1 cellular context compared by ENCODE assay signal in the genomic region with DNA sequence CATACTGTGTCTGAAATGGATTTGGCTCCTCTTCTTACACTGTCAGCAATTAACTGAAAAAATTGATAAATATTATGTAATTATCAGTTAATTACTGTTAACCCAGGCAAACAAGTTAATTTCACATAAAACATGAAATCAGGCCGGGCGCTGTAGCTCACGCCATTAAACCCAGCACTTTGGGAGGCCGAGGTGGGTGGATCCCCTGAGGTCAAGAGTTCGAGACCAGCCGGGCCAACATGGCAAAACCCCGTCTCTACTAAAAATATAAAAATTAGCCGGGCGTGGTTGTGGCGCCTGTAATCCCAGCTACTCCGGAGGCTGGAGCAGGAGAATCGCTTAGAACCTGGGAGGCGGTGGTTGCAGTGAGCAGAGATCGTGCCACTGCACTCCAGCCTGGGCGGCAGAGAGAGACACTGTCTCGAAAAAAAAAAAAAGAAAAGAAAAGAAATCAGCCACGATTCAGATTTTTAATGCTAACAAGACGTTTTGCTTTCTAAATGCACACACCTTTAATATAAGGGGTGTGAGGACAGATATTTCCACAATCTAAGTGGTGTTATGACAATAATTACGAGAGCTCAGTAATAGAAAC.
TF ChIP-seq lines count a peak whose summit lies in the region.

No MANE protein-coding gene starts in this region.

TF ChIP-seq in SK-N-SH, 30 proteins besides CTCF, POLR2A, EP300 and RAD21 (continued from another document):
- TF ChIP-seq REST (IDR thresholded peaks at IDR 0.05; ENCODE audit: low read depth, low read length) (no peak), YY1 (IDR thresholded peaks at IDR 0.05; ENCODE audit: low read depth) (no peak)
TF ChIP-seq in SK-N-SH: peak in this region for 0.
